ENCODE assay signal across 8 cellular contexts in genomic region chr9:111481885-111482636, GRCh38. TPM values are rescaled to one million over a fixed set of nuclear protein-coding genes. Genes with fewer than 3 reads are reported as not detected.
DNase-seq lines count a peak whose midpoint lies in the region; ATAC-seq and TF ChIP-seq lines count a peak whose summit lies in the region.

No MANE protein-coding gene starts in this region.

- peaks cover 35 to 44% of the 10 kb centered on the region in 2 donors for H3K4me1 Mint-ChIP-seq in natural killer cell

- no peaks in the 10 kb centered on the region for H4K20me1 ChIP-seq in OCI-LY1 (ENCODE audit: insufficient read depth, low read length)

- TF ChIP-seq CTCF in heart right ventricle (IDR thresholded peaks at IDR 0.05) (no peak), OCI-LY1 (IDR thresholded peaks at IDR 0.05; ENCODE audit: low read length) (no peak), natural killer cell (IDR thresholded peaks at IDR 0.05) (no peak)

- H3K4me3 Mint-ChIP-seq in natural killer cell: peak overlapping the region; percentile 88

- no peaks in the 10 kb centered on the region for H3K27me3 ChIP-seq in heart right ventricle
- H3K27me3 ChIP-seq in OCI-LY1 (ENCODE audit: insufficient read depth, low read length): no peaks in the 10 kb centered on the region

- WGBS in heart right ventricle, 2 donors: 45 to 48% methylated on average over 13 of the region's 13 CpGs

- no peaks in the 10 kb centered on the region for H3K9me2 ChIP-seq in OCI-LY1 (ENCODE audit: low read depth, low read length)

- peaks cover 0 to 52% (median 27%) of the 10 kb centered on the region in 9 donors for H3K4me1 ChIP-seq in heart right ventricle
- H3K4me1 ChIP-seq in OCI-LY1 (ENCODE audit: insufficient read depth, low read length, severe bottlenecking): peaks cover 19% of the 10 kb centered on the region

- peak overlapping the region; percentile 83 for H3K4me2 ChIP-seq in OCI-LY1 (ENCODE audit: low read length)

- ATAC-seq in heart right ventricle: no peak
- ATAC-seq in Right ventricle myocardium superior (ENCODE audit: poor library complexity): no peak
- no peak for ATAC-seq in natural killer cell
- ATAC-seq in GM19023 (IDR thresholded peaks at IDR 0.05; ENCODE audit: unreplicated experiment): no peak

- peak overlapping the region; percentile 94 for H3K9ac ChIP-seq in OCI-LY1 (ENCODE audit: low read length)

- no peak for DNase-seq in heart right ventricle
- DNase-seq in Right ventricle myocardium superior: no peak
- DNase-seq in dermis blood vessel endothelial cell: peak; percentile 30
- no peak for DNase-seq in natural killer cell
- no peak for DNase-seq in germinal center (ENCODE audit: low spot score)
- no peak for DNase-seq in NAMALWA (ENCODE audit: low spot score)

- H3K4me3 ChIP-seq in heart right ventricle (peak overlapping the region in 9 of 10 donors; percentile 88 to 100 (median 96)), OCI-LY1 (ENCODE audit: low read depth, low read length, poor library complexity, severe bottlenecking) (peak overlapping the region; percentile 95)

- no peaks in the 10 kb centered on the region for H3K9me3 Mint-ChIP-seq in natural killer cell

- H3K9me3 ChIP-seq in heart right ventricle: no peaks in the 10 kb centered on the region
- H3K9me3 ChIP-seq in OCI-LY1 (ENCODE audit: low read length): no peaks in the 10 kb centered on the region

- intact Hi-C loops in heart right ventricle (cut with DNase I) (no loop called here), Right ventricle myocardium superior (cut with DNase I) (no loop called here), natural killer cell (cut with micrococcal nuclease) (no loop called here)

- no peak overlapping the region for H2AFZ ChIP-seq in OCI-LY1 (ENCODE audit: low read length)

- H3K27ac ChIP-seq in heart right ventricle: peak overlapping the region in 8 of 10 donors; percentile 98 to 99 (median 98)
- peak overlapping the region; percentile 69 for H3K27ac ChIP-seq in OCI-LY1 (ENCODE audit: low read depth, low read length, poor library complexity, severe bottlenecking)

- H3K27me3 Mint-ChIP-seq in natural killer cell (ENCODE audit: low read depth in 2 of 2): peaks cover 0 to under 1% of the 10 kb centered on the region in 2 donors

- peaks cover 56% of the 10 kb centered on the region for H3K79me2 ChIP-seq in OCI-LY1 (ENCODE audit: insufficient read depth, low read length)

- no peaks in the 10 kb centered on the region for H3K36me3 Mint-ChIP-seq in natural killer cell

- no peaks in the 10 kb centered on the region for H3F3A ChIP-seq in OCI-LY1 (ENCODE audit: insufficient read depth, low read length)

- H3K27ac Mint-ChIP-seq in natural killer cell: peak overlapping the region; percentile 69 to 90

- no peaks in the 10 kb centered on the region for H3K36me3 ChIP-seq in heart right ventricle
- no peaks in the 10 kb centered on the region for H3K36me3 ChIP-seq in OCI-LY1 (ENCODE audit: insufficient read depth, low read length)

RNA-seq across cellular contexts. Expression of gene ECPAS, which starts 2.1 kb away (rescaled TPM):
- total RNA-seq in heart right ventricle: 100 to 1,000 TPM in 9 of 10 donors, 10 to 100 TPM in 1; 97.6 to 128 (median 109) TPM
- 10 to 100 TPM; 20.6 to 27.3 TPM for polyA plus RNA-seq in heart right ventricle
- 120 TPM for total RNA-seq in Right ventricle myocardium superior
- 93.4 and 119 TPM in 2 replicates for total RNA-seq in dermis blood vessel endothelial cell
- 10 to 100 TPM; 58.0 to 73.6 (median 70.7) TPM for total RNA-seq in natural killer cell

RNA-seq across cellular contexts. Expression of gene ZNF483, which starts 42.9 kb away (rescaled TPM):
- total RNA-seq in heart right ventricle: 10 to 100 TPM in 1 of 10 donors, 1 to 10 TPM in 9; 2.7 to 11.3 (median 8.0) TPM
- polyA plus RNA-seq in heart right ventricle: under 1 TPM; 0.09 to 0.59 TPM
- 3.5 TPM for total RNA-seq in Right ventricle myocardium superior
- total RNA-seq in dermis blood vessel endothelial cell: 1.8 and 3.2 TPM in 2 replicates
- 1 to 10 TPM; 5.7 to 7.4 (median 5.8) TPM for total RNA-seq in natural killer cell
